ENCODE assay signal across 1 cellular context in genomic region chr12:66502911-66503310, GRCh38.
TF ChIP-seq lines count a peak whose summit lies in the region.

No MANE protein-coding gene starts in this region.

TF ChIP-seq in H1, 55 proteins besides CTCF, POLR2A, EP300 and RAD21 (continued from another document):
- TF ChIP-seq E2F6 (IDR thresholded peaks at IDR 0.05) (no peak), TBP (IDR thresholded peaks at IDR 0.05; ENCODE audit: low read depth, low read length) (no peak), BRCA1 (IDR thresholded peaks at IDR 0.05; ENCODE audit: low read depth, low read length) (no peak), CHD2 (IDR thresholded peaks at IDR 0.05; ENCODE audit: low read length) (no peak), SRF (IDR thresholded peaks at IDR 0.05; ENCODE audit: low read depth, low read length) (no peak)
TF ChIP-seq in H1: peak in this region for 0.
